In the genomic region with DNA sequence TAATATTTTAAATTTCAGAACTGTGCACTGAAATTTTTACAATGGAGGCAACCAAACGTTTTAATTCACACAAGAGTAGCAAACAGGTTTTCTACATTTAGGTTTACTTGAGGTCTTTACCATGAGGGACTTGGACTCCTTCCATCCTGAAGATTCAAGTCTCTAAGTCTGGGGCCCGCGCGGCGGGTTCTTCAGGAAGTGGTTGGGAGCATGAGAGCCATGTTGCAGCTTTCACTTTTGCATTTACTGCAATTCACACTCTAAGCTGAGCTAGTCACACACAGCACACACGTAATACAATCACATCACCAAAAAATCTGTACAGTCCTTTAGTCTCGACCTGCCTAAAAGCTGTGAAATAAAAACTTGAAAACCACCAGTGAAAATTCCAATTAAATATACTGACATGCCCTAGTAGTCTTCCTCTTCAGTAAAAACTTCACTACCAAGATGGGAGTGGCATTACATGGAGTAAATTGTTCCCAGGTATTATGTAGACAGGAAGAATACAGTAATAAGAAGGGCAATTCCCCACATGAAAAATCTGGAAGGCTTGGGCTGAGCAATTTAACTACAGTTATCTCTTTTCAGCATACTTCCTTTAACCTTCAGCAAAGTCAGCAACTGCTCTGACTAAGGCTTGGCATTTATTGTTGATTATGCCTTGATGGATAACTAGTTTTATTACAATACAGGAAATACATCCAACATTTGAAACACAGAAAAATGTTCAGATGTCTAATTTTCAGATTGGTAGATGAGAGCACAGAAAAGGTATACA, we compare ENCODE assay signal across 8 cellular contexts.
DNase-seq lines count a peak whose midpoint lies in the region; ATAC-seq and TF ChIP-seq lines count a peak whose summit lies in the region.

No MANE protein-coding gene starts in this region.

- no peaks in the 10 kb centered on the region for H3K27me3 Mint-ChIP-seq in nephron progenitor cell (ENCODE audit: low read depth, poor library complexity)

- peaks cover 62% of the 10 kb centered on the region for H3K4me1 Mint-ChIP-seq in nephron progenitor cell

- in situ Hi-C loops in G401 (cut with HindIII; ENCODE audit: low sequenced_read_pairs) = no loop called here

- DNase-seq in effector CD4-positive, alpha-beta T cell = peak; percentile 28
- DNase-seq in nephron progenitor cell (no peak), NCI-H187 treated with DMSO at 0.1 percent for 48 hours (lab: John Stamatoyannopoulos, UW) (no peak), G401 (ENCODE audit: low spot score) (no peak), NCI-H1105 treated with DMSO at 0.1 percent for 48 hours (lab: John Stamatoyannopoulos, UW) (no peak)

- H3K4me3 Mint-ChIP-seq in nephron progenitor cell = no peak overlapping the region

- H3K4me3 ChIP-seq in WI38 (ENCODE audit: low read depth, low read length) = peak overlapping the region; percentile 70

- H3K36me3 Mint-ChIP-seq in nephron progenitor cell (ENCODE audit: low read depth) = peaks cover 7% of the 10 kb centered on the region

- peaks cover 26% of the 10 kb centered on the region for H3K9me3 Mint-ChIP-seq in nephron progenitor cell

- H3K27ac Mint-ChIP-seq in nephron progenitor cell = peak overlapping the region; percentile 23

- TF ChIP-seq CTCF in WI38 (IDR thresholded peaks at IDR 0.05; ENCODE audit: low read depth, low read length) (no peak), nephron progenitor cell (IDR thresholded peaks at IDR 0.05) (no peak)

- ATAC-seq in GM18498 (IDR thresholded peaks at IDR 0.05; ENCODE audit: unreplicated experiment) (peak; percentile 59), HG03280 (IDR thresholded peaks at IDR 0.05; ENCODE audit: unreplicated experiment) (peak; percentile 53)
